14 cellular contexts compared by ENCODE assay signal in genomic region chr1:68225781-68226180, GRCh38. TPM values are rescaled to one million over a fixed set of nuclear protein-coding genes. Genes with fewer than 3 reads are reported as not detected.
"Had no signal": no experiment of that assay in that cellular context is flagged by ENCODE, and none has a peak within 500 bp of the region (broad histone marks: within the 10 kb centered on the region; RNA-seq: fewer than 3 reads in every experiment).

No MANE protein-coding gene starts in this region.

- H3K36me3 ChIP-seq: left ventricle myocardium inferior, thoracic aorta had no signal

- H3K4me3 ChIP-seq: left ventricle myocardium inferior, thoracic aorta had no signal

- DNase-seq: activated CD4-positive, alpha-beta memory T cell treated with anti-CD3 and anti-CD28 coated beads, Interleukin-2, amount 10 ng/mL, durations not matched to agents 7 days and 5 days; activated CD4-positive, alpha-beta T cell treated with anti-CD3 and anti-CD28 coated beads for 1 hour; activated CD8-positive, alpha-beta memory T cell treated with anti-CD3 and anti-CD28 coated beads, Interleukin-2, amount 50 U/mL, for 4 hours; activated T-cell treated with anti-CD3 and anti-CD28 coated beads, Interleukin-2, amount 50 U/mL, for 72 hours; aorta; head of caudate nucleus; left ventricle myocardium inferior; mesenchymal stem cell; stimulated activated CD4-positive, alpha-beta T cell treated with anti-CD3 and anti-CD28 coated beads, Interleukin-4, amount 100 ng/mL, for 1 hour had no signal

- H3K27ac ChIP-seq: left ventricle myocardium inferior, thoracic aorta had no signal

- FAIRE-seq: colon, islet of Langerhans, urothelium cell line had no signal

- H3K9me3 ChIP-seq: left ventricle myocardium inferior, thoracic aorta had no signal

- ATAC-seq: activated T-cell treated with anti-CD3 and anti-CD28 coated beads, Interleukin-2, amount 50 U/mL, for 72 hours had no signal

RNA-seq across cellular contexts. Expression of gene WLS, which starts 6.5 kb away (rescaled TPM):
- total RNA-seq: activated CD4-positive, alpha-beta memory T cell treated with anti-CD3 and anti-CD28 coated beads, Interleukin-2, amount 10 ng/mL, durations not matched to agents 7 days and 5 days; activated T-cell treated with anti-CD3 and anti-CD28 coated beads, Interleukin-2, amount 50 U/mL, for 72 hours; T-helper 2 cell treated with Interferon-gamma antibody and Interleukin-4, amounts not matched to agents 100 ng/mL and 5 ng/mL, for 36 hours had no signal
